19 cellular contexts compared by ENCODE assay signal in the genomic region with DNA sequence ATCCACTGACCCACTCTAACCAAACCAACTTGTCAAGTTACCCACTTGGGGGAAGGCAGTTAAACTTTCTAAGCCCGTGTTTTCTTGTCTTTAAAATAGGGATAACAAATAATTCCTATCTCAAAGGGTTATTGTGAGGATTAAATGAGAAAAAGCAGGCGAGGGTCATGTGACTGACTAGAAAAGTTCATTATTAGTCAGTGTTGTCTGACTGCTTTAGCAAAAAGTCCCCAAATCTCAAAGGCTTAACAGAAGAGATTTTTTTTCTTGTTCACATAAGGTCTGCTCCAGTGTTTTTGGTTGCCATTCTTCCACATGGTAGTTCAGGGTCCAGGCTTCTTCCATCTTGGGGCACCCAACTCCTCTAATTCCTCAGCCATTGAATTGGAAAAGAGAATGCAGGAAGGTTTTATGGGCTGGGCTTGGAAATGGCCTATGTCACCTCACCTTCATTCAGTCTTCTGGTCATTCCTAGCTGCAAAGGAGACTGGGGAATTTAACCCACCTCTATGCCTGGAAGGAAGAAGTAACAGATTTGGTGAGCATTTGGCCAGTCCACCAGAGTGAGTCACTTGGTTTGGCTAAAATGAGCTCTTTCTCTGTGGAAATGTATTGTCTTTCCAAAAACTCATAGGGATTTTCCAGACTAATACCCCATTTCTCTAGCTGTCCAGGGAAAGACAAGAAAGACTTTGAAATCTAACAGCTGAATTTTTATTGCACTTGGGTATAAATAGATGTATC.
DNase-seq lines count a peak whose midpoint lies in the region; ATAC-seq, FAIRE-seq and TF ChIP-seq lines count a peak whose summit lies in the region.
"Had no signal": no experiment of that assay in that cellular context is flagged by ENCODE, and none has a peak within 500 bp of the region (broad histone marks: within the 10 kb centered on the region; RNA-seq: fewer than 3 reads in every experiment).

No MANE protein-coding gene starts in this region.

- ATAC-seq in Right ventricle myocardium inferior (no peak), K562 (no peak), HG03378 (IDR thresholded peaks at IDR 0.05; ENCODE audit: unreplicated experiment) (no peak)

- TF ChIP-seq EP300 in K562 (IDR thresholded peaks at IDR 0.05; ENCODE audit: low read length), result no peak

- no peak for TF ChIP-seq RAD21 in K562 (CRISPR knock-in tag; conservative IDR thresholded peaks at IDR 0.05 in 1 of 2, IDR thresholded peaks at IDR 0.05 in 1 of 2)

- no peaks in the 10 kb centered on the region for H3K79me2 ChIP-seq in K562 (ENCODE audit: control insufficient read depth, insufficient read depth, low read length)

- H3K4me3 Mint-ChIP-seq in CD14-positive monocyte, result no peak overlapping the region
- H3K4me3 Mint-ChIP-seq: stimulated activated naive B cell treated with anti-CD40 and anti-IgM and Interleukin-4, amounts not matched to agents 10 μg/mL and 1 μg/mL and 100 μg/mL, for 72 hours had no signal

- no peak overlapping the region for H3K4me2 ChIP-seq in K562 (ENCODE audit: insufficient read depth, low read length)

- H3K27ac ChIP-seq in left ventricle myocardium inferior (replicated peaks) (peak overlapping the region; percentile 41), K562 (ENCODE audit: extremely low read depth, low read depth, low read length) (no peak overlapping the region), muscle layer of duodenum (ENCODE audit: low read length) (peak overlapping the region; percentile 4)

- DNase-seq in left ventricle myocardium inferior (no peak), Right ventricle myocardium inferior (ENCODE audit: missing footprints) (no peak), K562 (ENCODE audit: extremely low read depth in 1 of 4, low spot score in 3 of 4) (no peak), GM10248 (ENCODE audit: extremely low spot score) (no peak), CD14-positive monocyte (ENCODE audit: low spot score) (no peak)
- DNase-seq in stimulated activated CD8-positive, alpha-beta memory T cell treated with anti-CD3 and anti-CD28 coated beads, Interleukin-4, amount 100 ng/mL, for 48 hours, result no peak
- DNase-seq: activated CD4-positive, alpha-beta T cell treated with anti-CD3 and anti-CD28 coated beads, Interleukin-2, amount 50 U/mL, for 48 hours; amygdala; COR-L47; glutamatergic neuron; SIG-M5; stimulated activated CD4-positive, alpha-beta T cell treated with anti-CD3 and anti-CD28 coated beads, Interleukin-4, amount 100 ng/mL, for 4 hours; stimulated activated naive B cell treated with anti-CD40 and anti-IgM and Interleukin-4, amounts not matched to agents 10 μg/mL and 1 μg/mL and 100 μg/mL, for 72 hours had no signal

- H3K27me3 ChIP-seq in left ventricle myocardium inferior (ENCODE audit: low read depth), result no peaks in the 10 kb centered on the region
- H3K27me3 ChIP-seq in K562 (ENCODE audit: control insufficient read depth in 2 of 2, insufficient read depth in 2 of 2, low read length in 2 of 2), result peaks cover 18 to 21% of the 10 kb centered on the region in 2 experiments
- no peaks in the 10 kb centered on the region for H3K27me3 ChIP-seq in muscle layer of duodenum (ENCODE audit: low read depth, low read length)

- H3K9me3 ChIP-seq in left ventricle myocardium inferior (replicated peaks) (no peaks in the 10 kb centered on the region), K562 (replicated peaks; ENCODE audit: control insufficient read depth, insufficient read depth, low read depth, low read length) (no peaks in the 10 kb centered on the region), muscle layer of duodenum (ENCODE audit: control insufficient read depth in 1 of 2, low read length in 2 of 2) (no peaks in the 10 kb centered on the region)
- H3K9me3 ChIP-seq: HAP-1 had no signal

- H3K4me3 ChIP-seq in left ventricle myocardium inferior (no peak overlapping the region), K562 (no peak overlapping the region), muscle layer of duodenum (ENCODE audit: low read depth in 1 of 2, low read length in 2 of 2) (no peak overlapping the region)
- H3K4me3 ChIP-seq: HAP-1 had no signal

- peaks cover 0 to 1% (median 0%) of the 10 kb centered on the region in 7 donors for H3K9me3 Mint-ChIP-seq in CD14-positive monocyte
- H3K9me3 Mint-ChIP-seq: stimulated activated naive B cell treated with anti-CD40 and anti-IgM and Interleukin-4, amounts not matched to agents 10 μg/mL and 1 μg/mL and 100 μg/mL, for 72 hours had no signal

- peaks cover 35% of the 10 kb centered on the region for H3K4me1 ChIP-seq in left ventricle myocardium inferior
- H3K4me1 ChIP-seq in K562 (replicated peaks in 1 of 2; ENCODE audit: control insufficient read depth in 2 of 2, insufficient read depth in 2 of 2, low read length in 2 of 2), result no peaks in the 10 kb centered on the region
- H3K4me1 ChIP-seq in muscle layer of duodenum (ENCODE audit: control insufficient read depth in 1 of 2, insufficient read depth in 2 of 2, low read length in 2 of 2), result peaks cover 13 to 28% of the 10 kb centered on the region in 2 donors
- H3K4me1 ChIP-seq: HAP-1 had no signal

- TF ChIP-seq POLR2A in K562 (conservative IDR thresholded peaks at IDR 0.05), result no peak

- 2% methylated on average over 2 of the region's 2 CpGs for WGBS in K562 (ENCODE audit: insufficient coverage, low coverage, missing lambda C conversion rate)

- no TSS peak for BruUV-seq in K562 (replicated peaks; lab: Mats Ljungman, UMichigan)

- no peak for TF ChIP-seq CTCF in left ventricle myocardium inferior (IDR thresholded peaks at IDR 0.05; ENCODE audit: borderline replicate concordance)
- TF ChIP-seq CTCF in K562 (IDR thresholded peaks at IDR 0.05 in 2 of 3, conservative IDR thresholded peaks at IDR 0.05 in 1 of 3; ENCODE audit: insufficient read depth in 2 of 3, low read depth in 1 of 3, low read length in 3 of 3), result no peak
- no peak for TF ChIP-seq CTCF in GM10248 (IDR thresholded peaks at IDR 0.05; ENCODE audit: control extremely low read depth, extremely low read depth, low read depth, missing control alignments)
- TF ChIP-seq CTCF in CD14-positive monocyte (IDR thresholded peaks at IDR 0.05), result no peak

- H3K36me3 ChIP-seq in left ventricle myocardium inferior (no peaks in the 10 kb centered on the region), K562 (ENCODE audit: control insufficient read depth, insufficient read depth, low read length) (no peaks in the 10 kb centered on the region), muscle layer of duodenum (ENCODE audit: control insufficient read depth in 1 of 2, insufficient read depth in 2 of 2, low read length in 2 of 2) (peaks cover 0 to 5% of the 10 kb centered on the region in 2 donors)

- H3K4me1 Mint-ChIP-seq in CD14-positive monocyte, result no peaks in the 10 kb centered on the region

- H2AFZ ChIP-seq in K562 (ENCODE audit: low read depth, low read length), result no peak overlapping the region

- intact Hi-C loops in left ventricle myocardium inferior (cut with micrococcal nuclease), result no loop called here
- intact Hi-C loops in Right ventricle myocardium inferior (cut with DNase I), result loop anchor here (5.0 kb wide), 2 partner anchors 112 to 178 kb away; no protein-coding TSS in a partner anchor
- intact Hi-C loops in K562 (cut with micrococcal nuclease), result no loop called here
- intact Hi-C loops in CD14-positive monocyte (cut with micrococcal nuclease), result no loop called here

- POLR2A ChIA-PET in K562 (lab: Yijun Ruan, JAX) (no interaction called here), GM10248 (lab: Yijun Ruan, JAX) (no interaction called here)

- H3K9me1 ChIP-seq in K562 (ENCODE audit: control insufficient read depth, insufficient read depth, low read length), result no peaks in the 10 kb centered on the region

- in situ Hi-C loops in K562 (cut with MboI), result no loop called here

- peaks cover 0 to 3% (median 0%) of the 10 kb centered on the region in 3 donors for H3K27me3 Mint-ChIP-seq in CD14-positive monocyte (ENCODE audit: low read depth in 3 of 3)
- H3K27me3 Mint-ChIP-seq: stimulated activated naive B cell treated with anti-CD40 and anti-IgM and Interleukin-4, amounts not matched to agents 10 μg/mL and 1 μg/mL and 100 μg/mL, for 72 hours had no signal

- H3K36me3 Mint-ChIP-seq in CD14-positive monocyte, result no peaks in the 10 kb centered on the region
- H3K36me3 Mint-ChIP-seq: stimulated activated naive B cell treated with anti-CD40 and anti-IgM and Interleukin-4, amounts not matched to agents 10 μg/mL and 1 μg/mL and 100 μg/mL, for 72 hours had no signal

- H4K20me1 ChIP-seq in K562 (replicated peaks; ENCODE audit: control insufficient read depth, insufficient read depth, low read length), result no peaks in the 10 kb centered on the region

- H3K27ac Mint-ChIP-seq in CD14-positive monocyte, result no peak overlapping the region
- H3K27ac Mint-ChIP-seq: stimulated activated naive B cell treated with anti-CD40 and anti-IgM and Interleukin-4, amounts not matched to agents 10 μg/mL and 1 μg/mL and 100 μg/mL, for 72 hours had no signal

- H3K9ac ChIP-seq in K562 (ENCODE audit: insufficient read depth in 1 of 2, low read depth in 2 of 2, low read length in 2 of 2), result no peak overlapping the region

- CTCF ChIA-PET in K562 (lab: Yijun Ruan, JAX; ENCODE audit: low intra/inter-chr PET ratio) (no interaction called here), GM10248 (lab: Yijun Ruan, JAX) (interaction anchor here (1.4 kb wide), 1 partner anchor 465 kb away, joined by 3 read pairs; no protein-coding TSS in a partner anchor)

- FAIRE-seq in K562 (lab: Jason Lieb, UNC), result no peak
- FAIRE-seq: A204.1, GM18507, HTR-8/SVneo had no signal

TF ChIP-seq in K562, 482 proteins besides CTCF, POLR2A, EP300 and RAD21 (continues in another document):
- TF ChIP-seq TFE3 (CRISPR knock-in tag; IDR thresholded peaks at IDR 0.05) (peak; percentile 70), CBFA2T3 (IDR thresholded peaks at IDR 0.05) (no peak), SRSF3 (IDR thresholded peaks at IDR 0.05; ENCODE audit: insufficient read depth, low read length) (no peak), NCOA1 (IDR thresholded peaks at IDR 0.05; ENCODE audit: low read depth) (no peak)
